In genomic region chr20:14583413-14583812, GRCh38 we compare ENCODE assay signal across 1 cellular context.
TF ChIP-seq lines count a peak whose summit lies in the region.

No MANE protein-coding gene starts in this region.

TF ChIP-seq in A549, 52 proteins besides CTCF, POLR2A, EP300 and RAD21 (continued from another document):
- TF ChIP-seq HMGXB4 (CRISPR knock-in tag; IDR thresholded peaks at IDR 0.05; ENCODE audit: borderline replicate concordance) (no peak), ESRRA (IDR thresholded peaks at IDR 0.05; ENCODE audit: borderline replicate concordance, low read length) (no peak), FOSB (CRISPR knock-in tag; IDR thresholded peaks at IDR 0.05) (no peak), SMC3 (IDR thresholded peaks at IDR 0.05) (0 out of 3 replicates have a peak, but pooled peaks have one; percentile 11), HOXB13 (CRISPR knock-in tag; IDR thresholded peaks at IDR 0.05; ENCODE audit: low read depth) (no peak), KDM1A (IDR thresholded peaks at IDR 0.05; ENCODE audit: low read depth) (no peak), PHF8 (IDR thresholded peaks at IDR 0.05; ENCODE audit: borderline replicate concordance, low read depth) (no peak), BCL3 (IDR thresholded peaks at IDR 0.05) (no peak), MAFK (IDR thresholded peaks at IDR 0.05; ENCODE audit: partially characterized antibody) (no peak), ZSCAN20 (CRISPR knock-in tag; IDR thresholded peaks at IDR 0.05) (no peak), JUNB (IDR thresholded peaks at IDR 0.05) (peak; percentile 93), REST (IDR thresholded peaks at IDR 0.05) (no peak), HOXA7 (CRISPR knock-in tag; IDR thresholded peaks at IDR 0.05) (no peak), CHD4 (IDR thresholded peaks at IDR 0.05; ENCODE audit: borderline replicate concordance) (no peak), FOSL2 (IDR thresholded peaks at IDR 0.05) (peak; percentile 85), FOSL2 (CRISPR knock-in tag; IDR thresholded peaks at IDR 0.05) (peak; percentile 54), CEBPB (IDR thresholded peaks at IDR 0.05) (peak in 1 of 2 experiments; percentile 41; a peak in 1 of 4 replicates), PBX3 (IDR thresholded peaks at IDR 0.05) (no peak), FOXS1 (CRISPR knock-in tag; IDR thresholded peaks at IDR 0.05) (no peak), USF2 (IDR thresholded peaks at IDR 0.05) (no peak), MYC (IDR thresholded peaks at IDR 0.05; ENCODE audit: borderline replicate concordance, low read length) (no peak)
